Comparison of ENCODE assay signal across 13 cellular contexts in genomic region chr14:51517116-51517515, GRCh38.
"Had no signal": no experiment of that assay in that cellular context is flagged by ENCODE, and none has a peak within 500 bp of the region (broad histone marks: within the 10 kb centered on the region; RNA-seq: fewer than 3 reads in every experiment).

No MANE protein-coding gene starts in this region.

- H3K36me3 ChIP-seq: upper lobe of right lung had no signal

- H3K4me1 ChIP-seq: upper lobe of right lung had no signal

- H3K4me3 ChIP-seq: upper lobe of right lung had no signal

- H3K9me3 ChIP-seq: upper lobe of right lung had no signal

- ATAC-seq: activated CD8-positive, alpha-beta memory T cell treated with anti-CD3 and anti-CD28 coated beads, Interleukin-2, amount 10 ng/mL, durations not matched to agents 7 days and 5 days; esophagus mucosa; foreskin keratinocyte; left colon; upper lobe of right lung had no signal

- DNase-seq: activated CD4-positive, alpha-beta T cell treated with anti-CD3 and anti-CD28 coated beads, Interleukin-2, amount 50 U/mL, for 48 hours; activated CD4-positive, CD25-positive, alpha-beta regulatory T cell treated with anti-CD3 and anti-CD28 coated beads, Interleukin-2, amount 50 U/mL, for 72 hours; activated CD8-positive, alpha-beta memory T cell treated with anti-CD3 and anti-CD28 coated beads, Interleukin-2, amount 10 ng/mL, durations not matched to agents 7 days and 5 days; activated effector memory CD4-positive, alpha-beta T cell treated with Interleukin-2 at 50 U/mL for 16 hours; activated T-cell treated with anti-CD3 and anti-CD28 coated beads, Interleukin-2, amount 50 U/mL, for 24 hours; amniotic stem cell; endodermal cell; foreskin keratinocyte; left colon; mesenchymal stem cell; stimulated activated CD4-positive, alpha-beta T cell treated with anti-CD3 and anti-CD28 coated beads, Interleukin-2, amount 100 ng/mL, for 48 hours; upper lobe of right lung had no signal

- H3K27ac ChIP-seq: foreskin keratinocyte, upper lobe of right lung had no signal

- H3K27me3 ChIP-seq: foreskin keratinocyte, upper lobe of right lung had no signal
